In genomic region chr16:62254847-62255246, GRCh38 we compare ENCODE assay signal across 15 cellular contexts.
"Had no signal": no experiment of that assay in that cellular context is flagged by ENCODE, and none has a peak within 500 bp of the region (broad histone marks: within the 10 kb centered on the region; RNA-seq: fewer than 3 reads in every experiment).

No MANE protein-coding gene starts in this region.

- H3K27ac Mint-ChIP-seq: activated naive CD8-positive, alpha-beta T cell; naive B cell; stimulated activated memory B cell treated with anti-CD40 and anti-IgM and Interleukin-4, amounts not matched to agents 10 μg/mL and 1 μg/mL and 100 μg/mL, for 72 hours had no signal

- H3K9me3 ChIP-seq: esophagus squamous epithelium, lower lobe of right lung, ovary, psoas muscle, sigmoid colon, thoracic aorta had no signal

- H3K4me3 ChIP-seq: esophagus squamous epithelium, lower lobe of right lung, ovary, psoas muscle, sigmoid colon, spleen, thoracic aorta had no signal

- DNase-seq: activated CD4-positive, alpha-beta T cell treated with anti-CD3 and anti-CD28 coated beads, Interleukin-2, amount 50 U/mL, for 48 hours; effector CD4-positive, alpha-beta T cell; esophagus squamous epithelium; left colon; lower lobe of right lung; naive B cell; ovary; psoas muscle; sigmoid colon; spleen; stimulated activated CD4-positive, alpha-beta T cell treated with anti-CD3 and anti-CD28 coated beads, Interleukin-4, amount 100 ng/mL, for 4 hours had no signal

- H3K4me3 Mint-ChIP-seq: activated naive CD8-positive, alpha-beta T cell; naive B cell; stimulated activated memory B cell treated with anti-CD40 and anti-IgM and Interleukin-4, amounts not matched to agents 10 μg/mL and 1 μg/mL and 100 μg/mL, for 72 hours had no signal

- H3K27me3 ChIP-seq: esophagus squamous epithelium, ovary, sigmoid colon, spleen had no signal

- ATAC-seq: left colon; lower lobe of right lung; psoas muscle; stimulated activated memory B cell treated with anti-CD40 and anti-IgM and Interleukin-4, amounts not matched to agents 10 μg/mL and 1 μg/mL and 100 μg/mL, for 72 hours had no signal

- H3K27me3 Mint-ChIP-seq: activated naive CD8-positive, alpha-beta T cell; naive B cell; stimulated activated memory B cell treated with anti-CD40 and anti-IgM and Interleukin-4, amounts not matched to agents 10 μg/mL and 1 μg/mL and 100 μg/mL, for 72 hours had no signal

- H3K4me1 ChIP-seq: esophagus squamous epithelium, lower lobe of right lung, psoas muscle, sigmoid colon, spleen had no signal

- H3K4me1 Mint-ChIP-seq: naive B cell; stimulated activated memory B cell treated with anti-CD40 and anti-IgM and Interleukin-4, amounts not matched to agents 10 μg/mL and 1 μg/mL and 100 μg/mL, for 72 hours had no signal

- H3K9me3 Mint-ChIP-seq: neural crest cell had no signal

- H3K36me3 ChIP-seq: esophagus squamous epithelium, lower lobe of right lung, ovary, sigmoid colon, spleen, thoracic aorta had no signal

- H3K27ac ChIP-seq: esophagus squamous epithelium, lower lobe of right lung, ovary, psoas muscle, sigmoid colon, spleen, thoracic aorta had no signal
